Comparison of ENCODE assay signal across 19 cellular contexts in genomic region chr7:29639386-29639785, GRCh38.
DNase-seq lines count a peak whose midpoint lies in the region; ATAC-seq, FAIRE-seq and TF ChIP-seq lines count a peak whose summit lies in the region.
"Had no signal": no experiment of that assay in that cellular context is flagged by ENCODE, and none has a peak within 500 bp of the region (broad histone marks: within the 10 kb centered on the region; RNA-seq: fewer than 3 reads in every experiment).

No MANE protein-coding gene starts in this region.

- ATAC-seq in HG03108 (IDR thresholded peaks at IDR 0.05; ENCODE audit: unreplicated experiment) = no peak
- ATAC-seq: GM12878 had no signal

- no peak for FAIRE-seq in D721Med (lab: Jason Lieb, UNC)
- FAIRE-seq: G401.6, GM12878, GM18507, H54 had no signal

- H3K9ac ChIP-seq in KMS-11 = peak overlapping the region; percentile 19; the same call in 1 of the 2 replicates
- H3K9ac ChIP-seq in OCI-LY3 (ENCODE audit: low read length) = no peak overlapping the region

- H3K27ac ChIP-seq in KMS-11 (peak overlapping the region; percentile 62), OCI-LY3 (ENCODE audit: low read length) (no peak overlapping the region), esophagus muscularis mucosa (replicated peaks in 1 of 4) (no peak overlapping the region), stomach (no peak overlapping the region)

- H3K9me3 ChIP-seq in OCI-LY3 (ENCODE audit: insufficient read depth, low read length) = no peaks in the 10 kb centered on the region
- H3K9me3 ChIP-seq in esophagus muscularis mucosa = no peaks in the 10 kb centered on the region
- no peaks in the 10 kb centered on the region for H3K9me3 ChIP-seq in stomach
- H3K9me3 ChIP-seq: HAP-1 had no signal

- TF ChIP-seq POLR2A in esophagus muscularis mucosa (IDR thresholded peaks at IDR 0.05; ENCODE audit: low read depth) = no peak
- TF ChIP-seq POLR2A in stomach (IDR thresholded peaks at IDR 0.05) = no peak

- H3K36me3 ChIP-seq in KMS-11 (ENCODE audit: insufficient read depth) = no peaks in the 10 kb centered on the region
- no peaks in the 10 kb centered on the region for H3K36me3 ChIP-seq in OCI-LY3 (replicated peaks; ENCODE audit: low read depth, low read length)
- H3K36me3 ChIP-seq in esophagus muscularis mucosa = peaks cover 0 to 9% (median 0%) of the 10 kb centered on the region in 4 donors
- H3K36me3 ChIP-seq in stomach = no peaks in the 10 kb centered on the region
- H3K36me3 ChIP-seq: HAP-1 had no signal

- no peak overlapping the region for H2AFZ ChIP-seq in KMS-11 (ENCODE audit: low read depth)
- no peak overlapping the region for H2AFZ ChIP-seq in OCI-LY3 (ENCODE audit: low read depth, low read length)
- H2AFZ ChIP-seq: GM23338 had no signal

- DNase-seq in esophagus muscularis mucosa (ENCODE audit: extremely low spot score) = peak; percentile 81
- DNase-seq in stomach = peak; percentile 38
- DNase-seq in SIG-M5 treated with dmso at 0.1 percent for 504 hours (lab: John Stamatoyannopoulos, UW; ENCODE audit: unreplicated experiment) = no peak
- no peak for DNase-seq in NCI-H1092 (lab: John Stamatoyannopoulos, UW)
- DNase-seq in D721Med (ENCODE audit: insufficient read length, low spot score) = no peak
- DNase-seq: Calu3; CD4-positive, alpha-beta memory T cell; DMS153; DND-41; HFFc6 had no signal

- no peak for TF ChIP-seq EP300 in esophagus muscularis mucosa (IDR thresholded peaks at IDR 0.05)
- no peak for TF ChIP-seq EP300 in stomach (IDR thresholded peaks at IDR 0.05)

- H4K20me1 ChIP-seq in KMS-11 (ENCODE audit: insufficient read depth) = no peaks in the 10 kb centered on the region
- no peaks in the 10 kb centered on the region for H4K20me1 ChIP-seq in OCI-LY3 (ENCODE audit: insufficient read depth, low read length)

- no peak overlapping the region for H3K4me3 ChIP-seq in KMS-11 (IDR thresholded peaks at IDR 0.05; ENCODE audit: insufficient read depth, low read depth, low read length)
- H3K4me3 ChIP-seq in OCI-LY3 (ENCODE audit: low read length) = no peak overlapping the region
- no peak overlapping the region for H3K4me3 ChIP-seq in esophagus muscularis mucosa
- H3K4me3 ChIP-seq in stomach = no peak overlapping the region
- H3K4me3 ChIP-seq: GM12878, GM23338, HAP-1 had no signal

- H3K4me1 ChIP-seq in KMS-11 (ENCODE audit: low read depth, poor library complexity, severe bottlenecking) = peaks cover 90% of the 10 kb centered on the region
- H3K4me1 ChIP-seq in OCI-LY3 (ENCODE audit: low read length) = peaks cover 5% of the 10 kb centered on the region; the same call in 1 of the 2 replicates
- peaks cover 0 to 9% (median 8%) of the 10 kb centered on the region in 4 donors for H3K4me1 ChIP-seq in esophagus muscularis mucosa
- peaks cover 0 to 10% (median 3%) of the 10 kb centered on the region in 4 donors for H3K4me1 ChIP-seq in stomach
- H3K4me1 ChIP-seq: HAP-1 had no signal

- H3K27me3 ChIP-seq in KMS-11 (ENCODE audit: insufficient read depth, low read depth) (no peaks in the 10 kb centered on the region), OCI-LY3 (ENCODE audit: low read depth, low read length) (no peaks in the 10 kb centered on the region), esophagus muscularis mucosa (no peaks in the 10 kb centered on the region), stomach (no peaks in the 10 kb centered on the region)

- intact Hi-C loops in esophagus muscularis mucosa (cut with DNase I) = loop anchor here (5.0 kb wide), 1 partner anchor 283 kb away; no protein-coding TSS in a partner anchor
- intact Hi-C loops in stomach (cut with DNase I; ENCODE audit: low total_unique reads) = no loop called here

- WGBS in esophagus muscularis mucosa = 94% methylated on average over 5 of the region's 5 CpGs
- 80 to 92% (median 88%) methylated on average over 5 of the region's 5 CpGs for WGBS in stomach, 5 donors

- peak overlapping the region; percentile 74 for H3K4me2 ChIP-seq in KMS-11
- H3K4me2 ChIP-seq in OCI-LY3 (ENCODE audit: low read length) = 0 out of 2 replicates have a peak overlapping the region, but pooled peaks have one; percentile 30
- H3K4me2 ChIP-seq: GM23338 had no signal

- TF ChIP-seq CTCF in KMS-11 (conservative IDR thresholded peaks at IDR 0.05; ENCODE audit: low read depth, low read length) (no peak), OCI-LY3 (IDR thresholded peaks at IDR 0.05; ENCODE audit: low read depth, low read length) (no peak), esophagus muscularis mucosa (IDR thresholded peaks at IDR 0.05) (no peak), stomach (IDR thresholded peaks at IDR 0.05) (no peak), D721Med (IDR thresholded peaks at IDR 0.05; ENCODE audit: insufficient read depth, missing control alignments) (no peak)

- H3K79me2 ChIP-seq in KMS-11 (ENCODE audit: insufficient read depth, low read depth) (peaks cover 51% of the 10 kb centered on the region), OCI-LY3 (ENCODE audit: low read length) (no peaks in the 10 kb centered on the region)

Comparison
In these comparisons a context has a peak if more than half of its experiments do, and no peak if none do; other contexts are left out.
1. DNase-seq: peak in esophagus muscularis mucosa (single experiment) and stomach (single experiment); none in SIG-M5 treated with dmso at 0.1 percent for 504 hours (single experiment), NCI-H1092 (single experiment) and D721Med (single experiment).